Comparison of ENCODE assay signal across 8 cellular contexts in genomic region chrX:46837543-46838481, GRCh38.
DNase-seq lines count a peak whose midpoint lies in the region; TF ChIP-seq lines count a peak whose summit lies in the region.

No MANE protein-coding gene starts in this region.

- no peak for TF ChIP-seq POLR2A in erythroblast (IDR thresholded peaks at IDR 0.05; ENCODE audit: low read length)

- TF ChIP-seq CTCF in HFF-Myc (IDR thresholded peaks at IDR 0.05; ENCODE audit: low read depth, low read length, missing control alignments) (no peak), neutrophil (IDR thresholded peaks at IDR 0.05) (no peak)

- H3K27me3 ChIP-seq in neutrophil, result no peaks in the 10 kb centered on the region

- DNase-seq in DMS53 (lab: John Stamatoyannopoulos, UW), result peak; percentile 26
- no peak for DNase-seq in HFF-Myc (ENCODE audit: extremely low read depth, low read depth)
- peak in 3 of 5 donors; percentile 17 to 20 (median 19) for DNase-seq in T-helper 1 cell
- peak; percentile 60 to 61 for DNase-seq in erythroblast (lab: John Stamatoyannopoulos, UW)
- DNase-seq in UCSD-AML1 (lab: John Stamatoyannopoulos, UW; ENCODE audit: unreplicated experiment), result no peak
- no peak for DNase-seq in AG08395 (ENCODE audit: low spot score)
- DNase-seq in amniotic stem cell (lab: John Stamatoyannopoulos, UW), result no peak

- peak overlapping the region; percentile 74 for H3K4me3 ChIP-seq in HFF-Myc (replicated peaks; ENCODE audit: low read depth, low read length)
- peak overlapping the region; percentile 74 to 95 for H3K4me3 ChIP-seq in neutrophil (ENCODE audit: low read depth in 1 of 2, low read length in 1 of 2)

- H3K4me1 ChIP-seq in neutrophil (ENCODE audit: control insufficient read depth in 1 of 2, insufficient read depth in 1 of 2, low read depth in 1 of 2, low read length in 1 of 2), result peaks cover 54 to 56% of the 10 kb centered on the region in 2 experiments

- peak overlapping the region; percentile 96 for H3K27ac ChIP-seq in neutrophil

- H3K36me3 ChIP-seq in neutrophil, result no peaks in the 10 kb centered on the region

- H3K9me3 ChIP-seq in neutrophil, result no peaks in the 10 kb centered on the region

Comparison
In these comparisons a context has a peak if more than half of its experiments do, and no peak if none do; other contexts are left out.
1. DNase-seq: peak in DMS53 (single experiment), T-helper 1 cell (3 of 5) and erythroblast (2 of 2); none in HFF-Myc (single experiment), UCSD-AML1 (single experiment), AG08395 (single experiment) and amniotic stem cell (single experiment).